In the genomic region with DNA sequence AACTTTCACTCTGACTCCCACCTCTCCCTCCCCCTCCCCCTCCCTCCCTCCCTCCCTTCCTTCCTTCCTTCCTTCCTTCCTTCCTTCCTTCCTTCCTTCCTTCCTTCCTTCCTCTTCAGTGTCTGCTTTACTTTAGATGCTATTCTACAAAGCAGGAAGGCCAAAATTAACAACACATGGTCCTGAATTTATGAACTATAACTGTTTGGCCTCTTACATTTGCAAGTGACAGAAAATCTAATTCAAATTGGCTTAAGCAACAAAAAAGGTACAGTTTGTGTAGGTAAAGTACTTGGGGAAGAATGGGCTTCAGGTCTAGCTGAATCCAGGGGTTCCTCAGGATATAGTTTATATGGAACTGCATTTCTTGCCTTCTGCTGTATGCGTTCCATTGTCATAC, we compare ENCODE assay signal across 38 cellular contexts.
"Had no signal": no experiment of that assay in that cellular context is flagged by ENCODE, and none has a peak within 500 bp of the region (broad histone marks: within the 10 kb centered on the region; RNA-seq: fewer than 3 reads in every experiment).

No MANE protein-coding gene starts in this region.

- H3K4me1 ChIP-seq: adrenal gland, ascending aorta, body of pancreas, breast epithelium had no signal

- H3K4me3 Mint-ChIP-seq: activated naive CD4-positive, alpha-beta T cell treated with anti-CD3 and anti-CD28 coated beads for 36 hours; activated naive CD4-positive, alpha-beta T cell treated with anti-CD3 and anti-CD28 coated beads, Interleukin-2, amount 10 ng/mL, durations not matched to agents 7 days and 5 days; activated naive CD4-positive, alpha-beta T cell treated with anti-CD3 and anti-CD28 coated beads, Interleukin-2, amount 50 U/mL, for 24 hours; activated naive CD8-positive, alpha-beta T cell; activated naive CD8-positive, alpha-beta T cell treated with anti-CD3 and anti-CD28 coated beads for 36 hours; activated naive CD8-positive, alpha-beta T cell treated with anti-CD3 and anti-CD28 coated beads, Interleukin-2, amount 10 ng/mL, durations not matched to agents 7 days and 5 days; activated naive CD8-positive, alpha-beta T cell treated with anti-CD3 and anti-CD28 coated beads, Interleukin-2, amount 50 U/mL, for 24 hours; activated T-cell treated with anti-CD3 and anti-CD28 coated beads, Interleukin-2, amount 50 U/mL, for 24 hours; activated T-cell treated with anti-CD3 and anti-CD28 coated beads, Interleukin-2, amount 50 U/mL, for 4 hours; activated T-cell treated with anti-CD3 and anti-CD28 coated beads, Interleukin-2, amount 50 U/mL, for 72 hours; activated T-helper 1 cell treated with anti-CD3 and anti-CD28 coated beads, Interleukin-12 subunit alpha, Interleukin-12 subunit beta, Interleukin-2, Interleukin-4 antibody, amounts not matched to agents 30 ng/mL and 10 ng/mL and 1 ng/mL, durations not matched to agents 14 hours and 24 hours and 36 hours; activated T-helper 17 cell treated with anti-CD3 and anti-CD28 coated beads, Interleukin-2, amount 50 U/mL, for 72 hours; brain; central memory CD8-positive, alpha-beta T cell had no signal

- H3K9me3 ChIP-seq: adrenal gland, body of pancreas had no signal

- DNase-seq: activated effector memory CD4-positive, alpha-beta T cell treated with anti-CD3 and anti-CD28 coated beads, Interleukin-2, amount 50 U/mL, for 16 hours; activated effector memory CD4-positive, alpha-beta T cell treated with Interleukin-2 at 50 U/mL for 16 hours; activated gamma-delta T cell; activated gamma-delta T cell treated with Interleukin-2 at 50 U/mL for 16 hours; activated naive CD4-positive, alpha-beta T cell; activated naive CD4-positive, alpha-beta T cell treated with anti-CD3 and anti-CD28 coated beads for 36 hours; activated naive CD4-positive, alpha-beta T cell treated with anti-CD3 and anti-CD28 coated beads, Interleukin-2, amount 10 ng/mL, durations not matched to agents 7 days and 5 days; activated naive CD4-positive, alpha-beta T cell treated with anti-CD3 and anti-CD28 coated beads, Interleukin-2, amount 50 U/mL, for 16 hours; activated naive CD4-positive, alpha-beta T cell treated with Interleukin-2 at 50 U/mL for 16 hours; activated naive CD8-positive, alpha-beta T cell treated with anti-CD3 and anti-CD28 coated beads for 36 hours; activated naive CD8-positive, alpha-beta T cell treated with anti-CD3 and anti-CD28 coated beads, Interleukin-2, amount 10 ng/mL, durations not matched to agents 7 days and 5 days; activated naive CD8-positive, alpha-beta T cell treated with anti-CD3 and anti-CD28 coated beads, Interleukin-2, amount 50 U/mL, for 24 hours; activated T-cell treated with anti-CD3 and anti-CD28 coated beads, Interleukin-2, amount 50 U/mL, for 1 hour; activated T-cell treated with anti-CD3 and anti-CD28 coated beads, Interleukin-2, amount 50 U/mL, for 24 hours; activated T-cell treated with anti-CD3 and anti-CD28 coated beads, Interleukin-2, amount 50 U/mL, for 4 hours; activated T-cell treated with anti-CD3 and anti-CD28 coated beads, Interleukin-2, amount 50 U/mL, for 48 hours; activated T-cell treated with anti-CD3 and anti-CD28 coated beads, Interleukin-2, amount 50 U/mL, for 72 hours; adrenal gland; amniotic stem cell; amygdala; anterior cingulate cortex; aorta; body of pancreas; brain microvascular endothelial cell; caudate nucleus; central memory CD4-positive, alpha-beta T cell; cerebellar nuclear complex had no signal

- H3K27ac ChIP-seq: adrenal gland, ascending aorta, body of pancreas, brain microvascular endothelial cell, breast epithelium, cardiac muscle cell had no signal

- H3K27me3 ChIP-seq: adrenal gland, ascending aorta, body of pancreas, brain microvascular endothelial cell, breast epithelium, cardiac muscle cell had no signal

- H3K27ac Mint-ChIP-seq: activated naive CD4-positive, alpha-beta T cell treated with anti-CD3 and anti-CD28 coated beads for 36 hours; activated naive CD4-positive, alpha-beta T cell treated with anti-CD3 and anti-CD28 coated beads, Interleukin-2, amount 10 ng/mL, durations not matched to agents 7 days and 5 days; activated naive CD4-positive, alpha-beta T cell treated with anti-CD3 and anti-CD28 coated beads, Interleukin-2, amount 50 U/mL, for 24 hours; activated naive CD4-positive, alpha-beta T cell treated with anti-CD3 and anti-CD28 coated beads, Interleukin-2, amount 50 U/mL, for 72 hours; activated naive CD8-positive, alpha-beta T cell; activated naive CD8-positive, alpha-beta T cell treated with anti-CD3 and anti-CD28 coated beads for 36 hours; activated naive CD8-positive, alpha-beta T cell treated with anti-CD3 and anti-CD28 coated beads, Interleukin-2, amount 10 ng/mL, durations not matched to agents 7 days and 5 days; activated naive CD8-positive, alpha-beta T cell treated with anti-CD3 and anti-CD28 coated beads, Interleukin-2, amount 50 U/mL, for 24 hours; activated T-cell treated with anti-CD3 and anti-CD28 coated beads, Interleukin-2, amount 50 U/mL, for 24 hours; activated T-cell treated with anti-CD3 and anti-CD28 coated beads, Interleukin-2, amount 50 U/mL, for 72 hours; activated T-helper 1 cell treated with anti-CD3 and anti-CD28 coated beads, Interleukin-12 subunit alpha, Interleukin-12 subunit beta, Interleukin-2, Interleukin-4 antibody, amounts not matched to agents 30 ng/mL and 10 ng/mL and 1 ng/mL, durations not matched to agents 14 hours and 24 hours and 36 hours; activated T-helper 17 cell treated with anti-CD3 and anti-CD28 coated beads, Interleukin-2, amount 50 U/mL, for 72 hours; activated T-helper 2 cell treated with anti-CD3 and anti-CD28 coated beads, Interferon-gamma antibody, Interleukin-2, Interleukin-4, amounts not matched to agents 10 μg/mL and 5 μg/mL and 100 μg/mL, durations not matched to agents 14 hours and 24 hours and 36 hours; brain had no signal

- H3K4me1 Mint-ChIP-seq: activated naive CD4-positive, alpha-beta T cell treated with anti-CD3 and anti-CD28 coated beads, Interleukin-2, amount 10 ng/mL, durations not matched to agents 7 days and 5 days; activated naive CD4-positive, alpha-beta T cell treated with anti-CD3 and anti-CD28 coated beads, Interleukin-2, amount 50 U/mL, for 24 hours; activated naive CD8-positive, alpha-beta T cell treated with anti-CD3 and anti-CD28 coated beads for 36 hours; activated naive CD8-positive, alpha-beta T cell treated with anti-CD3 and anti-CD28 coated beads, Interleukin-2, amount 10 ng/mL, durations not matched to agents 7 days and 5 days; activated naive CD8-positive, alpha-beta T cell treated with anti-CD3 and anti-CD28 coated beads, Interleukin-2, amount 50 U/mL, for 24 hours; activated T-helper 17 cell treated with anti-CD3 and anti-CD28 coated beads, Interleukin-2, amount 50 U/mL, for 72 hours; brain; central memory CD8-positive, alpha-beta T cell had no signal

- H3K4me3 ChIP-seq: adrenal gland, ascending aorta, body of pancreas, breast epithelium, cardiac muscle cell had no signal

- ATAC-seq: activated naive CD4-positive, alpha-beta T cell treated with anti-CD3 and anti-CD28 coated beads, Interleukin-2, amount 50 U/mL, for 72 hours; activated naive CD8-positive, alpha-beta T cell treated with anti-CD3 and anti-CD28 coated beads, Interleukin-2, amount 50 U/mL, for 24 hours; activated T-cell treated with anti-CD3 and anti-CD28 coated beads, Interleukin-2, amount 50 U/mL, for 4 hours; activated T-cell treated with anti-CD3 and anti-CD28 coated beads, Interleukin-2, amount 50 U/mL, for 72 hours; activated T-helper 17 cell treated with anti-CD3 and anti-CD28 coated beads, Interleukin-2, amount 50 U/mL, for 72 hours; body of pancreas had no signal

- H3K36me3 Mint-ChIP-seq: activated naive CD4-positive, alpha-beta T cell treated with anti-CD3 and anti-CD28 coated beads, Interleukin-2, amount 10 ng/mL, durations not matched to agents 7 days and 5 days; activated naive CD4-positive, alpha-beta T cell treated with anti-CD3 and anti-CD28 coated beads, Interleukin-2, amount 50 U/mL, for 24 hours; activated naive CD4-positive, alpha-beta T cell treated with anti-CD3 and anti-CD28 coated beads, Interleukin-2, amount 50 U/mL, for 72 hours; activated naive CD8-positive, alpha-beta T cell; activated naive CD8-positive, alpha-beta T cell treated with anti-CD3 and anti-CD28 coated beads for 36 hours; activated naive CD8-positive, alpha-beta T cell treated with anti-CD3 and anti-CD28 coated beads, Interleukin-2, amount 10 ng/mL, durations not matched to agents 7 days and 5 days; brain had no signal

- H3K36me3 ChIP-seq: adrenal gland, ascending aorta, brain microvascular endothelial cell, breast epithelium, cardiac muscle cell had no signal

- H3K27me3 Mint-ChIP-seq: activated naive CD4-positive, alpha-beta T cell treated with anti-CD3 and anti-CD28 coated beads, Interleukin-2, amount 10 ng/mL, durations not matched to agents 7 days and 5 days; activated naive CD4-positive, alpha-beta T cell treated with anti-CD3 and anti-CD28 coated beads, Interleukin-2, amount 50 U/mL, for 24 hours; activated naive CD8-positive, alpha-beta T cell; activated naive CD8-positive, alpha-beta T cell treated with anti-CD3 and anti-CD28 coated beads for 36 hours; activated naive CD8-positive, alpha-beta T cell treated with anti-CD3 and anti-CD28 coated beads, Interleukin-2, amount 10 ng/mL, durations not matched to agents 7 days and 5 days; activated naive CD8-positive, alpha-beta T cell treated with anti-CD3 and anti-CD28 coated beads, Interleukin-2, amount 50 U/mL, for 24 hours; activated T-cell treated with anti-CD3 and anti-CD28 coated beads, Interleukin-2, amount 50 U/mL, for 24 hours; activated T-helper 17 cell treated with anti-CD3 and anti-CD28 coated beads, Interleukin-2, amount 50 U/mL, for 72 hours; central memory CD8-positive, alpha-beta T cell had no signal
